ENCODE assay signal across 10 cellular contexts in the genomic region with DNA sequence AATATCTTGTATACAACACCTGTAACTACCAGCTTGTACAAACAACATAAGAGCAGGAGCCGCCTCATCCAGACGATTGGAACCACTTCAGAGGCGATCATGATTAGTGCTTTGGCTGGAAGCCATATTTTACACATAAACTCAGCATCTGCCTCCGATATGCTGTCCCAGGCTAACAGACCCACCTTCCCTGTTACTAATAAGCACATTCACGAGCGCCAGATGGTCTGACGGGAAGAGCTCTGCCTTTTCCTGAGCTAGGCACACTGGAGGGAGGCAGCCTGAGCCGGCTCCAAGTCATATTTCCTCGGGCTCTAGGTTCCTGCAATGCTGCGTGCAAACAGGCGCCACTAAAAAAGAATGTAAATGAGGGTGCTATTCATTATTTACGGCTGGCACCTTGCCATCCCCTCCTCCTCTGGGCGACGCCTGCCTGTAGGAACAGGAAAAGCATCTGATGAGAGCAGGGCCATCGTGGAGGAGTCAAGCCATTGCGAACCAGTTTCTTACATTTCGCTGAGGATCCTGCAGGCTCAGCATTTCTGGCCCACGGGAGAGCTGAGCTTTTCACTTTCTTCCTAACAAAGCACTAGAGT.
DNase-seq lines count a peak whose midpoint lies in the region; ATAC-seq and TF ChIP-seq lines count a peak whose summit lies in the region.
"Had no signal": no experiment of that assay in that cellular context is flagged by ENCODE, and none has a peak within 500 bp of the region (broad histone marks: within the 10 kb centered on the region; RNA-seq: fewer than 3 reads in every experiment).

No MANE protein-coding gene starts in this region.

- H3K36me3 Mint-ChIP-seq in activated CD8-positive, alpha-beta memory T cell treated with anti-CD3 and anti-CD28 coated beads, Interleukin-2, amount 10 ng/mL, durations not matched to agents 7 days and 5 days: no peaks in the 10 kb centered on the region

- H3K36me3 ChIP-seq in SK-N-MC (ENCODE audit: insufficient read depth, low read length) (no peaks in the 10 kb centered on the region), hepatocyte (replicated peaks; ENCODE audit: insufficient read depth, low read depth) (no peaks in the 10 kb centered on the region)

- no peak for ATAC-seq in HG02678 (IDR thresholded peaks at IDR 0.05; ENCODE audit: unreplicated experiment)
- ATAC-seq in HG03565 (IDR thresholded peaks at IDR 0.05; ENCODE audit: unreplicated experiment): no peak
- ATAC-seq in activated CD8-positive, alpha-beta memory T cell treated with anti-CD3 and anti-CD28 coated beads, Interleukin-2, amount 10 ng/mL, durations not matched to agents 7 days and 5 days: no peak
- ATAC-seq in HG03442 (IDR thresholded peaks at IDR 0.05; ENCODE audit: unreplicated experiment): no peak

- no peaks in the 10 kb centered on the region for H3K27me3 ChIP-seq in hepatocyte

- H3K4me3 ChIP-seq in SK-N-MC (peak overlapping the region; percentile 64), hepatocyte (no peak overlapping the region)

- H3K9me2 ChIP-seq in hepatocyte (replicated peaks; ENCODE audit: insufficient read depth): no peaks in the 10 kb centered on the region

- CTCF ChIA-PET in activated CD8-positive, alpha-beta memory T cell treated with anti-CD3 and anti-CD28 coated beads, Interleukin-2, amount 10 ng/mL, durations not matched to agents 7 days and 5 days (lab: Charles Lee): interaction anchor here (1.0 kb wide), 1 partner anchor 27 kb away, joined by 4 read pairs; no protein-coding TSS in a partner anchor

- no peaks in the 10 kb centered on the region for H4K20me1 ChIP-seq in hepatocyte (ENCODE audit: insufficient read depth, poor library complexity, severe bottlenecking)

- H3K79me2 ChIP-seq in hepatocyte: no peaks in the 10 kb centered on the region

- no peaks in the 10 kb centered on the region for H3K4me1 Mint-ChIP-seq in activated CD8-positive, alpha-beta memory T cell treated with anti-CD3 and anti-CD28 coated beads, Interleukin-2, amount 10 ng/mL, durations not matched to agents 7 days and 5 days
- H3K4me1 Mint-ChIP-seq: activated B cell treated with CpG ODN at 0.5 μM for 24 hours had no signal

- H3K9me3 ChIP-seq in SK-N-MC (ENCODE audit: low read depth, low read length) (no peaks in the 10 kb centered on the region), hepatocyte (ENCODE audit: low read depth) (no peaks in the 10 kb centered on the region)

- WGBS in hepatocyte (ENCODE audit: low lambda C conversion rate, missing lambda C conversion rate): 69% methylated on average over 18 of the region's 18 CpGs

- H3K9ac ChIP-seq in SK-N-MC (ENCODE audit: insufficient read length): peak overlapping the region; percentile 82

- H3K27me3 Mint-ChIP-seq in activated CD8-positive, alpha-beta memory T cell treated with anti-CD3 and anti-CD28 coated beads, Interleukin-2, amount 10 ng/mL, durations not matched to agents 7 days and 5 days: peaks cover 9% of the 10 kb centered on the region

- no peaks in the 10 kb centered on the region for H3K9me3 Mint-ChIP-seq in activated CD8-positive, alpha-beta memory T cell treated with anti-CD3 and anti-CD28 coated beads, Interleukin-2, amount 10 ng/mL, durations not matched to agents 7 days and 5 days (ENCODE audit: low read depth)

- H3K27ac ChIP-seq in SK-N-MC (peak overlapping the region; percentile 98), hepatocyte (no peak overlapping the region)

- H3K27ac Mint-ChIP-seq in activated CD8-positive, alpha-beta memory T cell treated with anti-CD3 and anti-CD28 coated beads, Interleukin-2, amount 10 ng/mL, durations not matched to agents 7 days and 5 days: no peak overlapping the region
- H3K27ac Mint-ChIP-seq: activated B cell treated with CpG ODN at 0.5 μM for 24 hours had no signal

- no peak for TF ChIP-seq CTCF in hepatocyte (IDR thresholded peaks at IDR 0.05; ENCODE audit: poor library complexity)

- no peak overlapping the region for H3K4me3 Mint-ChIP-seq in activated CD8-positive, alpha-beta memory T cell treated with anti-CD3 and anti-CD28 coated beads, Interleukin-2, amount 10 ng/mL, durations not matched to agents 7 days and 5 days
- H3K4me3 Mint-ChIP-seq: activated B cell treated with CpG ODN at 0.5 μM for 24 hours had no signal

- no peaks in the 10 kb centered on the region for H3K4me1 ChIP-seq in hepatocyte (ENCODE audit: insufficient read depth)

- no peak overlapping the region for H2AFZ ChIP-seq in hepatocyte

- no peak overlapping the region for H3K4me2 ChIP-seq in hepatocyte

- DNase-seq in AG20443 (ENCODE audit: low spot score): peak; percentile 39
- peak; percentile 85 to 100 (median 95) for DNase-seq in NCI-H1417 (lab: John Stamatoyannopoulos, UW)
- peak; percentile 95 for DNase-seq in SK-N-MC (ENCODE audit: low read depth, low spot score)
- peak; percentile 5 for DNase-seq in hepatocyte (ENCODE audit: low spot score)
- DNase-seq in activated CD8-positive, alpha-beta memory T cell treated with anti-CD3 and anti-CD28 coated beads, Interleukin-2, amount 10 ng/mL, durations not matched to agents 7 days and 5 days: no peak
- DNase-seq: activated B cell treated with CpG ODN at 0.5 μM for 24 hours, Calu3 had no signal
